8 cellular contexts compared by ENCODE assay signal in genomic region chrX:66015152-66015827, GRCh38. TPM values are rescaled to one million over a fixed set of nuclear protein-coding genes. Genes with fewer than 3 reads are reported as not detected.
DNase-seq lines count a peak whose midpoint lies in the region; ATAC-seq and TF ChIP-seq lines count a peak whose summit lies in the region.

No MANE protein-coding gene starts in this region.

- peaks cover 66 to 99% (median 94%) of the 10 kb centered on the region in 10 experiments for H3K4me1 ChIP-seq in BLaER1 treated with 17β-estradiol and CSF1 and Interleukin-3, amounts not matched to agents 10 nM and 100 nM
- no peaks in the 10 kb centered on the region for H3K4me1 ChIP-seq in SJCRH30

- H3K27ac ChIP-seq in BLaER1 treated with 17β-estradiol and CSF1 and Interleukin-3, amounts not matched to agents 10 nM and 100 nM = peak overlapping the region; percentile 93 to 99 (median 98)
- H3K27ac ChIP-seq in SJCRH30 = no peak overlapping the region

- peaks cover 0 to 32% (median 5%) of the 10 kb centered on the region in 11 experiments; a peak in 7 of 22 replicates for H3K27me3 ChIP-seq in BLaER1 treated with 17β-estradiol and CSF1 and Interleukin-3, amounts not matched to agents 10 nM and 100 nM
- H3K27me3 ChIP-seq in SJCRH30 = no peaks in the 10 kb centered on the region

- H3K9me3 ChIP-seq in BLaER1 treated with 17β-estradiol and CSF1 and Interleukin-3, amounts not matched to agents 10 nM and 100 nM (replicated peaks in 1 of 11) = peaks cover 0 to 40% (median 0%) of the 10 kb centered on the region in 11 experiments; a peak in 9 of 22 replicates
- no peaks in the 10 kb centered on the region for H3K9me3 ChIP-seq in SJCRH30 (replicated peaks)

- ATAC-seq in GM19351 (IDR thresholded peaks at IDR 0.05; ENCODE audit: unreplicated experiment) = peak; percentile 37

- DNase-seq in Kasumi-1 (lab: John Stamatoyannopoulos, UW) = peak; percentile 90 to 94
- peak; percentile 10 for DNase-seq in fibroblast of pulmonary artery (ENCODE audit: low read depth)
- DNase-seq in HT-29 (ENCODE audit: low spot score) = no peak
- no peak for DNase-seq in SJCRH30
- no peak for DNase-seq in amniotic stem cell (lab: John Stamatoyannopoulos, UW)
- no peak for DNase-seq in activated naive CD4-positive, alpha-beta T cell treated with Interleukin-2 at 50 U/mL for 16 hours

- peaks cover 0 to 8% (median 0%) of the 10 kb centered on the region in 11 experiments; a peak in 3 of 22 replicates for H4K20me1 ChIP-seq in BLaER1 treated with 17β-estradiol and CSF1 and Interleukin-3, amounts not matched to agents 10 nM and 100 nM

- peak overlapping the region; percentile 77 to 97 (median 85) for H3K4me2 ChIP-seq in BLaER1 treated with 17β-estradiol and CSF1 and Interleukin-3, amounts not matched to agents 10 nM and 100 nM

- peak overlapping the region; percentile 82 to 96 (median 88) for H3K9ac ChIP-seq in BLaER1 treated with 17β-estradiol and CSF1 and Interleukin-3, amounts not matched to agents 10 nM and 100 nM

- no peak for TF ChIP-seq CTCF in fibroblast of pulmonary artery (IDR thresholded peaks at IDR 0.05; ENCODE audit: low read length, missing control alignments)

- peaks cover 0 to 42% (median 36%) of the 10 kb centered on the region in 11 experiments; a peak in 15 of 22 replicates for H3K36me3 ChIP-seq in BLaER1 treated with 17β-estradiol and CSF1 and Interleukin-3, amounts not matched to agents 10 nM and 100 nM
- no peaks in the 10 kb centered on the region for H3K36me3 ChIP-seq in SJCRH30

- peak overlapping the region in 9 of 10 experiments; percentile 40 to 76 (median 62); a peak in 18 of 20 replicates for H3K4me3 ChIP-seq in BLaER1 treated with 17β-estradiol and CSF1 and Interleukin-3, amounts not matched to agents 10 nM and 100 nM
- H3K4me3 ChIP-seq in fibroblast of pulmonary artery (replicated peaks; ENCODE audit: low read depth, low read length) = no peak overlapping the region
- H3K4me3 ChIP-seq in SJCRH30 = no peak overlapping the region

RNA-seq across cellular contexts. Expression of gene VSIG4, which starts 24.6 kb away (rescaled TPM):
- total RNA-seq in HT-29 (2014; rRNA removed; shearing (Covaris generic)) = not detected in 2 replicates
- total RNA-seq in SJCRH30 (2014; rRNA removed; shearing (Covaris generic)) = not detected in 2 replicates

Comparison
In these comparisons a context has a peak if more than half of its experiments do, and no peak if none do; other contexts are left out.
1. H3K4me3 ChIP-seq: peak in BLaER1 treated with 17β-estradiol and CSF1 and Interleukin-3, amounts not matched to agents 10 nM and 100 nM (9 of 10); none in fibroblast of pulmonary artery (single experiment) and SJCRH30 (single experiment).
2. DNase-seq: peak in Kasumi-1 (2 of 2) and fibroblast of pulmonary artery (single experiment); none in HT-29 (single experiment), SJCRH30 (0 of 2), amniotic stem cell (single experiment) and activated naive CD4-positive, alpha-beta T cell treated with Interleukin-2 at 50 U/mL for 16 hours (single experiment).